8 cellular contexts compared by ENCODE assay signal in genomic region chr11:124875943-124876817, GRCh38. TPM values are rescaled to one million over a fixed set of nuclear protein-coding genes. Genes with fewer than 3 reads are reported as not detected.
DNase-seq lines count a peak whose midpoint lies in the region; ATAC-seq and TF ChIP-seq lines count a peak whose summit lies in the region.

No MANE protein-coding gene starts in this region.

- no peak overlapping the region for H2BK15ac ChIP-seq in H9 (ENCODE audit: low read depth, low read length)

- H2AK5ac ChIP-seq in H9 (ENCODE audit: insufficient read length, low read length), result no peak overlapping the region

- no peak overlapping the region for H2BK12ac ChIP-seq in H9 (ENCODE audit: insufficient read length, low read depth, low read length)

- H3K9ac ChIP-seq in H9 (ENCODE audit: extremely low read depth, insufficient read length, low read length) (no peak overlapping the region), Loucy (ENCODE audit: low read depth, low read length, poor library complexity, severe bottlenecking) (peak overlapping the region; percentile 65), adipocyte (ENCODE audit: low read length) (peak overlapping the region; percentile 90)

- no peak overlapping the region for H3K4ac ChIP-seq in H9 (ENCODE audit: low read depth, low read length)

- peaks cover 17% of the 10 kb centered on the region; the same call in 1 of the 2 replicates for H3K27me3 ChIP-seq in H9 (ENCODE audit: insufficient read depth, low read length)
- no peaks in the 10 kb centered on the region for H3K27me3 ChIP-seq in Loucy (ENCODE audit: insufficient read depth, low read length, poor library complexity, severe bottlenecking)
- H3K27me3 ChIP-seq in adipocyte (replicated peaks; ENCODE audit: control insufficient read depth, insufficient read depth, low read length), result peaks cover 28% of the 10 kb centered on the region
- H3K27me3 ChIP-seq in upper lobe of left lung, result peaks cover 0 to 4% (median 0%) of the 10 kb centered on the region in 4 donors

- H3K36me3 Mint-ChIP-seq in H9 (ENCODE audit: insufficient read depth in 1 of 3, low read depth in 3 of 3), result no peaks in the 10 kb centered on the region; a peak in 2 of 7 replicates

- H3K9me3 ChIP-seq in H9 (ENCODE audit: control insufficient read depth, low read depth, low read length) (no peaks in the 10 kb centered on the region), Loucy (ENCODE audit: insufficient read depth, low read depth, low read length) (no peaks in the 10 kb centered on the region), adipocyte (ENCODE audit: control insufficient read depth, low read length) (no peaks in the 10 kb centered on the region), upper lobe of left lung (no peaks in the 10 kb centered on the region)

- no peaks in the 10 kb centered on the region for H3K79me2 ChIP-seq in H9 (ENCODE audit: insufficient read depth, low read length)
- H3K79me2 ChIP-seq in Loucy (ENCODE audit: insufficient read depth, low read length), result no peaks in the 10 kb centered on the region

- H3K4me2 ChIP-seq in H9 (ENCODE audit: insufficient read depth, insufficient read length, low read length) (peak overlapping the region; percentile 61), Loucy (ENCODE audit: low read depth, low read length, poor library complexity, severe bottlenecking) (peak overlapping the region; percentile 85)

- no peak overlapping the region for H3K23ac ChIP-seq in H9 (ENCODE audit: insufficient read length, low read depth, low read length)

- no peak for TF ChIP-seq EP300 in upper lobe of left lung (IDR thresholded peaks at IDR 0.05)

- no peaks in the 10 kb centered on the region for H3K79me1 ChIP-seq in H9 (ENCODE audit: insufficient read depth, low read depth, low read length, poor library complexity, severe bottlenecking)

- H2AFZ ChIP-seq in H9 (ENCODE audit: low read length) (no peak overlapping the region), Loucy (ENCODE audit: low read length) (peak overlapping the region; percentile 83)

- H3K4me1 ChIP-seq in H9 (ENCODE audit: insufficient read depth, low read length) (no peaks in the 10 kb centered on the region), Loucy (ENCODE audit: insufficient read depth, low read length, poor library complexity, severe bottlenecking) (peaks cover 21% of the 10 kb centered on the region), adipocyte (ENCODE audit: control insufficient read depth, insufficient read depth, low read length) (no peaks in the 10 kb centered on the region), upper lobe of left lung (peaks cover 16 to 28% (median 26%) of the 10 kb centered on the region in 4 donors)

- ATAC-seq in left cardiac atrium (peak; percentile 93 to 94), upper lobe of left lung (ENCODE audit: low FRiP score in 2 of 2) (peak; percentile 91 to 96)

- intact Hi-C loops in left cardiac atrium (cut with DNase I), result loop anchor here in 1 of 2 donors (5.0 kb wide), 1 partner anchor 76 kb away; the partner anchor contains the start of gene CCDC15
- intact Hi-C loops in posterior vena cava (cut with DNase I), result no loop called here

- peak overlapping the region; percentile 74 for H3K4me3 ChIP-seq in Loucy (ENCODE audit: low read length, poor library complexity, severe bottlenecking)
- H3K4me3 ChIP-seq in adipocyte (ENCODE audit: low read length), result peak overlapping the region; percentile 87
- peak overlapping the region; percentile 30 to 66 (median 58) for H3K4me3 ChIP-seq in upper lobe of left lung

- DNase-seq in GDM1 (lab: John Stamatoyannopoulos, UW), result peak; percentile 94
- DNase-seq in H9, result peak; percentile 95
- peak; percentile 69 for DNase-seq in SW480 (ENCODE audit: low spot score)
- DNase-seq in adipocyte (ENCODE audit: low read depth), result peak; percentile 95
- peak; percentile 93 for DNase-seq in left cardiac atrium
- peak; percentile 96 for DNase-seq in posterior vena cava (ENCODE audit: low spot score)
- DNase-seq in upper lobe of left lung, result peak; percentile 86 to 95

- H3F3A ChIP-seq in Loucy (ENCODE audit: low read depth), result no peaks in the 10 kb centered on the region

- H3T11ph ChIP-seq in H9 (ENCODE audit: low read length), result no peak overlapping the region

- no peak overlapping the region for H2BK5ac ChIP-seq in H9 (ENCODE audit: insufficient read length, low read length)

- peaks cover 20 to 28% of the 10 kb centered on the region in 2 experiments for H3K4me1 Mint-ChIP-seq in H9

- H3K27ac Mint-ChIP-seq in H9, result peak overlapping the region in 2 of 3 experiments; percentile 66 to 92; a peak in 3 of 7 replicates

- peak overlapping the region; percentile 59; the same call in 1 of the 2 replicates for H3K14ac ChIP-seq in H9 (ENCODE audit: insufficient read depth, low read length)

- TF ChIP-seq POLR2A in upper lobe of left lung (IDR thresholded peaks at IDR 0.05), result peak in 2 of 4 donors; percentile 13 to 41

- H2BK20ac ChIP-seq in H9 (ENCODE audit: low read depth, low read length, poor library complexity, severe bottlenecking), result no peak overlapping the region

- peak overlapping the region; percentile 82 to 89 for H3K4me3 Mint-ChIP-seq in H9

- H3K56ac ChIP-seq in H9 (ENCODE audit: insufficient read length, low read depth, low read length), result no peak overlapping the region

- no peaks in the 10 kb centered on the region for H3K36me3 ChIP-seq in Loucy (ENCODE audit: insufficient read depth, low read length)
- no peaks in the 10 kb centered on the region for H3K36me3 ChIP-seq in adipocyte (ENCODE audit: control insufficient read depth, insufficient read depth, low read length, severe bottlenecking)
- H3K36me3 ChIP-seq in upper lobe of left lung, result no peaks in the 10 kb centered on the region

- H4K20me1 ChIP-seq in H9 (ENCODE audit: control insufficient read depth, insufficient read depth, insufficient read length), result no peaks in the 10 kb centered on the region
- no peaks in the 10 kb centered on the region for H4K20me1 ChIP-seq in Loucy (ENCODE audit: insufficient read depth, low read length, poor library complexity, severe bottlenecking)

- TF ChIP-seq CTCF in H9 (conservative IDR thresholded peaks at IDR 0.05), result peak; percentile 87
- peak; percentile 55 for TF ChIP-seq CTCF in Loucy (conservative IDR thresholded peaks at IDR 0.05; ENCODE audit: low read length)
- peak; percentile 73 to 93 (median 86) for TF ChIP-seq CTCF in upper lobe of left lung (IDR thresholded peaks at IDR 0.05)

- no CpG with 5 or more reads among the region's 69 CpGs for WGBS in H9 (ENCODE audit: extremely low coverage, insufficient read length, low lambda C conversion rate)
- WGBS in upper lobe of left lung, 2 donors, result 0 to 1% methylated on average over 27 to 62 of the region's 69 CpGs

- no peak overlapping the region for H4K91ac ChIP-seq in H9 (ENCODE audit: insufficient read length, low read depth, low read length)

- no peak overlapping the region for H2BK120ac ChIP-seq in H9 (ENCODE audit: low read depth, low read length, poor library complexity, severe bottlenecking)

- H4K5ac ChIP-seq in H9 (ENCODE audit: insufficient read length, low read depth, low read length), result no peak overlapping the region

- H3K18ac ChIP-seq in H9 (ENCODE audit: insufficient read length, low read depth, low read length), result peak overlapping the region; percentile 47

- H4K8ac ChIP-seq in H9 (replicated peaks; ENCODE audit: insufficient read length, low read depth, low read length), result no peak overlapping the region

- H3K23me2 ChIP-seq in H9 (ENCODE audit: insufficient read length, low read depth, low read length, poor library complexity, severe bottlenecking), result peaks cover 6% of the 10 kb centered on the region

- no peak overlapping the region for H3K27ac ChIP-seq in H9 (ENCODE audit: insufficient read length, low read depth, low read length)
- peak overlapping the region; percentile 86 to 96 (median 89) for H3K27ac ChIP-seq in upper lobe of left lung

- peaks cover 50% of the 10 kb centered on the region for H3K27me3 Mint-ChIP-seq in H9 (ENCODE audit: low read depth)

- no peaks in the 10 kb centered on the region for H3K9me2 ChIP-seq in Loucy (replicated peaks; ENCODE audit: low read depth, low read length)

- H3K9me3 Mint-ChIP-seq in H9, result peaks cover 0 to 3% of the 10 kb centered on the region in 2 experiments; a peak in 1 of 5 replicates

RNA-seq across cellular contexts. Expression of gene ROBO3, which starts 10.9 kb away (rescaled TPM):
- total RNA-seq in H9 (2021), result 11.8 and 12.6 TPM in 2 replicates
- total RNA-seq in left cardiac atrium, result 10 to 100 TPM; 11.1 to 11.5 TPM
- 10 to 100 TPM; 16.0 to 20.0 TPM for total RNA-seq in posterior vena cava
- 10 to 100 TPM in 2 of 6 donors, 1 to 10 TPM in 4; 6.4 to 40.9 (median 7.5) TPM for total RNA-seq in upper lobe of left lung

RNA-seq across cellular contexts. Expression of gene ROBO4, which starts 21.5 kb away (rescaled TPM):
- total RNA-seq in H9 (2021), result not detected in 2 replicates
- 10 to 100 TPM; 18.9 to 43.3 TPM for total RNA-seq in left cardiac atrium
- total RNA-seq in posterior vena cava, result 10 to 100 TPM; 19.8 to 23.4 TPM
- 100 to 1,000 TPM in 2 of 6 donors, 10 to 100 TPM in 4; 17.3 to 111 (median 50.2) TPM for total RNA-seq in upper lobe of left lung

RNA-seq across cellular contexts. Expression of gene HEPN1, which starts 42.9 kb away (rescaled TPM):
- total RNA-seq in H9 (2021), result not detected in 2 replicates
- total RNA-seq in left cardiac atrium, result not detected
- under 1 TPM in 1 of 2 donors, not detected in 1; 0.28 TPM for total RNA-seq in posterior vena cava
- not detected for total RNA-seq in upper lobe of left lung

RNA-seq across cellular contexts. Expression of gene HEPACAM, which starts 59.7 kb away (rescaled TPM):
- total RNA-seq in H9 (2021) (not detected in 2 replicates), left cardiac atrium (1 to 10 TPM; 4.6 to 5.4 TPM), posterior vena cava (under 1 TPM; 0.28 to 0.48 TPM), upper lobe of left lung (under 1 TPM in 1 of 6 donors, not detected in 5; 0.14 TPM)

Comparison
In these comparisons a context has a peak if more than half of its experiments do, and no peak if none do; other contexts are left out.
1. RNA of gene ROBO4, which starts 21.5 kb away (total RNA-seq): 17.3 to 111 TPM in upper lobe of left lung, 18.9 to 43.3 TPM in left cardiac atrium and 19.8 to 23.4 TPM in posterior vena cava; not detected in H9; every median in the first group is over 10 times any median in the second.
2. Peak in every context shown above with its lines, with median percentiles within 50 percentile points of each other: DNase-seq, CTCF ChIP-seq and H3K4me3 ChIP-seq.